Comparison of ENCODE assay signal across 8 cellular contexts in the genomic region with DNA sequence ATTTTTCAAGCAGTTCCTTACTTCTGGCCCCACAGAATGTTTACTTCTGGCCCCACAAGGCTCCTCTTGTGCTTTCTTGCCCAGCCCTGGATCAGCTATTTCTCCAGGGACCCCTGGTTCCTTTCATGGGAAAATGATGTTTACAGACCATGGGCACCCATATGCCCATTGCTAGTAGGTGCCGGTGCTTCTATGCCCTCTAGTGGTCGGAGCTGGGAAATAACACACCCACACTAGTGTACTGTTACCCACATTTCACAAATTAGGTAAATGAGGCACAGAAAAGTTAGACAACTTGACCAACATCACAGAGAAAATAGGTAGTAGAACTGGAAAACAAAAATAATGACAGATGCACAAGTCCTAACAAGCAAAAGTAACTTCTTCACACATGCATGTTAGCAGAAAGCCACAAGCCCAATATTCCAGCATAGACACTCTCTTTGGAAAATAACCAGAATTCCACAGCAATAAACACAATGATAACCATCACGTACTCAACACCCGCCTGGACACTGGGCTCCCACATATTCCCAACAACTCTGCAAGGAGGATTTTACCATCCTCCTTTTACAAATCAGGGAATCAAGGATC. TPM values are rescaled to one million over a fixed set of nuclear protein-coding genes. Genes with fewer than 3 reads are reported as not detected.
A peak's percentile ranks its signal among the peaks of the same experiment; 100 is the strongest.
DNase-seq lines count a peak whose midpoint lies in the region; ATAC-seq and TF ChIP-seq lines count a peak whose summit lies in the region.

No MANE protein-coding gene starts in this region.

- intact Hi-C loops in dorsolateral prefrontal cortex (cut with DNase I): no loop called here

- H3K27ac ChIP-seq in dorsolateral prefrontal cortex: no peak overlapping the region

- H3K4me3 ChIP-seq in dorsolateral prefrontal cortex: no peak overlapping the region

- TF ChIP-seq CTCF in dorsolateral prefrontal cortex (IDR thresholded peaks at IDR 0.05 in 54 of 56, conservative IDR thresholded peaks at IDR 0.05 in 2 of 56; ENCODE audit: low read depth in 1 of 56, partially characterized antibody in 56 of 56): peak in 54 of 56 donors; percentile 36 to 68 (median 56)

- peaks cover 0 to 23% (median 4%) of the 10 kb centered on the region in 45 donors for H3K27me3 ChIP-seq in dorsolateral prefrontal cortex

- DNase-seq in NCI-H510A treated with DMSO at 0.1 percent for 48 hours (lab: John Stamatoyannopoulos, UW): peak; percentile 62
- DNase-seq in NCI-H510A (lab: John Stamatoyannopoulos, UW): no peak
- peak; percentile 45 for DNase-seq in NCI-H2029 treated with DMSO at 0.1 percent for 48 hours (lab: John Stamatoyannopoulos, UW)
- DNase-seq in activated CD4-positive, alpha-beta T cell treated with anti-CD3 and anti-CD28 coated beads for 48 hours: peak; percentile 83
- peak in 3 of 10 donors; percentile 23 to 44 (median 43) for DNase-seq in dorsolateral prefrontal cortex
- peak; percentile 26 for DNase-seq in myocyte (ENCODE audit: low read depth)
- DNase-seq in stimulated activated naive CD4-positive, alpha-beta T cell treated with Interleukin-2 at 50 U/mL for 16 hours (lab: John Stamatoyannopoulos, UW): peak; percentile 59

- ATAC-seq in HG02642 (IDR thresholded peaks at IDR 0.05; ENCODE audit: poor library complexity, unreplicated experiment): no peak

RNA-seq across cellular contexts. Expression of a gene that starts 1.3 kb away (rescaled TPM):
- total RNA-seq in dorsolateral prefrontal cortex: under 1 TPM in 1 of 120 experiments, not detected in 119; 0.20 TPM
- not detected in 2 replicates for total RNA-seq in myocyte
- polyA plus RNA-seq in myocyte (2012): not detected

RNA-seq across cellular contexts. Expression of a gene that starts 42.4 kb away (rescaled TPM):
- total RNA-seq in dorsolateral prefrontal cortex: 1 to 10 TPM in 3 of 120 experiments, under 1 TPM in 19, not detected in 98; 0.30 to 2.1 (median 0.73) TPM
- total RNA-seq in myocyte: not detected in 2 replicates
- polyA plus RNA-seq in myocyte (2012): not detected

RNA-seq across cellular contexts. Expression of a gene that starts 45.6 kb away (rescaled TPM):
- total RNA-seq in dorsolateral prefrontal cortex: not detected
- not detected in 2 replicates for total RNA-seq in myocyte
- polyA plus RNA-seq in myocyte (2012): not detected
